8 cellular contexts compared by ENCODE assay signal in genomic region chr13:48235814-48236135, GRCh38. TPM values are rescaled to one million over a fixed set of nuclear protein-coding genes. Genes with fewer than 3 reads are reported as not detected.
A peak's percentile ranks its signal among the peaks of the same experiment; 100 is the strongest.
DNase-seq lines count a peak whose midpoint lies in the region; ATAC-seq, FAIRE-seq and TF ChIP-seq lines count a peak whose summit lies in the region.

No MANE protein-coding gene starts in this region.

- H3K27ac Mint-ChIP-seq in progenitor cell of endocrine pancreas: peak overlapping the region; percentile 92

- FAIRE-seq in HTR-8/SVneo (lab: Jason Lieb, UNC): no peak

- peaks cover 9% of the 10 kb centered on the region for H3K27me3 Mint-ChIP-seq in progenitor cell of endocrine pancreas

- H3K4me3 Mint-ChIP-seq in progenitor cell of endocrine pancreas (ENCODE audit: low read depth): peak overlapping the region; percentile 62

- H3K9me3 ChIP-seq in DOHH2 (ENCODE audit: control insufficient read depth, insufficient read depth, low read length): no peaks in the 10 kb centered on the region
- no peaks in the 10 kb centered on the region for H3K9me3 ChIP-seq in fibroblast of lung (ENCODE audit: control insufficient read depth, insufficient read depth, low read depth, low read length)

- no peak overlapping the region for H3K27ac ChIP-seq in DOHH2 (ENCODE audit: low read depth, low read length)
- peak overlapping the region; percentile 99 for H3K27ac ChIP-seq in VCaP
- peak overlapping the region; percentile 51 for H3K27ac ChIP-seq in fibroblast of lung (ENCODE audit: insufficient read depth, low read length)

- H3K4me2 ChIP-seq in DOHH2 (ENCODE audit: low read length) (peak overlapping the region; percentile 83), fibroblast of lung (ENCODE audit: extremely low read depth, insufficient read depth, low read length) (peak overlapping the region; percentile 76)

- peaks cover 7% of the 10 kb centered on the region for H3F3A ChIP-seq in DOHH2 (ENCODE audit: control insufficient read depth, insufficient read depth)

- TF ChIP-seq CTCF in DOHH2 (IDR thresholded peaks at IDR 0.05; ENCODE audit: low read depth, low read length, poor library complexity, severe bottlenecking): no peak
- no peak for TF ChIP-seq CTCF in VCaP (conservative IDR thresholded peaks at IDR 0.05)
- TF ChIP-seq CTCF in fibroblast of lung (conservative IDR thresholded peaks at IDR 0.05 in 1 of 2, IDR thresholded peaks at IDR 0.05 in 1 of 2; ENCODE audit: low read depth in 1 of 2, low read length in 2 of 2): no peak
- TF ChIP-seq CTCF in progenitor cell of endocrine pancreas (IDR thresholded peaks at IDR 0.05; ENCODE audit: unreplicated experiment): no peak

- H4K20me1 ChIP-seq in DOHH2 (ENCODE audit: control insufficient read depth, insufficient read depth, low read depth, low read length): peaks cover 17% of the 10 kb centered on the region
- no peaks in the 10 kb centered on the region for H4K20me1 ChIP-seq in fibroblast of lung (ENCODE audit: control insufficient read depth, extremely low read depth, insufficient read depth, low read length)

- H3K27me3 ChIP-seq in DOHH2 (ENCODE audit: control insufficient read depth, low read length) (peaks cover 15% of the 10 kb centered on the region), fibroblast of lung (ENCODE audit: control insufficient read depth, insufficient read depth, low read length) (no peaks in the 10 kb centered on the region)

- no peaks in the 10 kb centered on the region for H3K9me2 ChIP-seq in DOHH2 (replicated peaks; ENCODE audit: control insufficient read depth, low read length)

- ATAC-seq in HG03280 (IDR thresholded peaks at IDR 0.05; ENCODE audit: unreplicated experiment): no peak

- no peaks in the 10 kb centered on the region for H3K9me3 Mint-ChIP-seq in progenitor cell of endocrine pancreas (ENCODE audit: low read depth)

- H3K4me3 ChIP-seq in DOHH2 (ENCODE audit: low read length): peak overlapping the region; percentile 99
- peak overlapping the region; percentile 73 to 98 (median 96) for H3K4me3 ChIP-seq in fibroblast of lung (replicated peaks in 1 of 4; ENCODE audit: control extremely low read depth in 1 of 4, insufficient read depth in 1 of 4, low read depth in 3 of 4, low read length in 4 of 4)

- DNase-seq in fibroblast of lung (ENCODE audit: low read depth in 2 of 2): no peak
- no peak for DNase-seq in progenitor cell of endocrine pancreas (ENCODE audit: low spot score, unreplicated experiment)
- DNase-seq in NCI-H526 treated with DMSO at 0.1 percent for 48 hours (lab: John Stamatoyannopoulos, UW): no peak
- no peak for DNase-seq in HTR-8/SVneo (ENCODE audit: insufficient read length, low spot score)
- no peak for DNase-seq in dermis blood vessel endothelial cell

- H3K79me2 ChIP-seq in DOHH2 (ENCODE audit: control insufficient read depth, low read length): peaks cover 65% of the 10 kb centered on the region
- peaks cover 54% of the 10 kb centered on the region for H3K79me2 ChIP-seq in fibroblast of lung (ENCODE audit: control insufficient read depth, insufficient read depth, low read length)

- no peak overlapping the region for H3K9ac ChIP-seq in fibroblast of lung (ENCODE audit: insufficient read depth, low read length)

- no peak overlapping the region for H2AFZ ChIP-seq in fibroblast of lung (ENCODE audit: low read length)

- H3K36me3 ChIP-seq in DOHH2 (ENCODE audit: control insufficient read depth, low read length) (peaks cover 34% of the 10 kb centered on the region), fibroblast of lung (ENCODE audit: control insufficient read depth, insufficient read depth, low read length) (no peaks in the 10 kb centered on the region)

- H3K4me1 Mint-ChIP-seq in progenitor cell of endocrine pancreas (ENCODE audit: low read depth): peaks cover 41% of the 10 kb centered on the region

- H3K4me1 ChIP-seq in DOHH2 (ENCODE audit: control insufficient read depth, low read length): peaks cover 44% of the 10 kb centered on the region
- peaks cover 3% of the 10 kb centered on the region for H3K4me1 ChIP-seq in fibroblast of lung (ENCODE audit: control insufficient read depth, extremely low read depth, insufficient read depth, low read length)

- H3K36me3 Mint-ChIP-seq in progenitor cell of endocrine pancreas (ENCODE audit: insufficient read depth): peaks cover 3% of the 10 kb centered on the region

RNA-seq across cellular contexts. Expression of gene ITM2B, which starts 2.8 kb away (rescaled TPM):
- 79.4 and 117 TPM in 2 replicates for total RNA-seq in fibroblast of lung
- polyA plus RNA-seq in fibroblast of lung: 336 and 645 TPM in 2 replicates
- polyA plus RNA-seq in fibroblast of lung (2012): 209 and 370 TPM in 2 replicates
- 25.6 and 26.0 TPM in 2 replicates for polyA minus RNA-seq in fibroblast of lung (ENCODE audit: low replicate concordance)
- total RNA-seq in progenitor cell of endocrine pancreas: 196 and 207 TPM in 2 replicates
- 327 and 538 TPM in 2 replicates for total RNA-seq in dermis blood vessel endothelial cell
